Comparison of ENCODE assay signal across 9 cellular contexts in genomic region chr4:14504162-14504561, GRCh38.
"Had no signal": no experiment of that assay in that cellular context is flagged by ENCODE, and none has a peak within 500 bp of the region (broad histone marks: within the 10 kb centered on the region; RNA-seq: fewer than 3 reads in every experiment).

No MANE protein-coding gene starts in this region.

- DNase-seq: GM23248, GOT3, H7, H9, HCEC 1CT, HFFc6 had no signal

- H3K4me1 ChIP-seq: HAP-1 had no signal

- H3K4me2 ChIP-seq: GM23338 had no signal

- H2AFZ ChIP-seq: GM23248, GM23338 had no signal

- H3K9me3 ChIP-seq: HAP-1 had no signal

- H3K4me3 ChIP-seq: GM23248, GM23338, HAP-1 had no signal

- H3K9ac ChIP-seq: GM23248 had no signal

- H3K27ac ChIP-seq: GM23248 had no signal

- ATAC-seq: GM23338, HCT116 had no signal

- H3K36me3 ChIP-seq: HAP-1 had no signal
